In the genomic region with DNA sequence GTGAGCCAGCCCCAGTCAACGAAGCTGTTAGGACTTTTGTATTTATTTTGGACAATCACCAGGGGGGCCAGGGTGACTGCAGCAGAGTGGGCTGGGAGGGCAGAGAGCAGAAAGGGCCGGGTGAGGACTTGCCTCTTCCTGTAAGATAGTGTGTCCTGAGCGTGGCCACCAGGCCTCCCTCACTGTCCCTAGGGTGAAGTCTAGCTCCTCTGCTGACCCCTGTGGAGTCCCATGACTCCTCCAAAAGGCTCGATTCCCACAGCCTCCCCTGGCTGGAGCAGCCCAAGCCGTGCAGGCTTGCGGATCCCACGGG, we compare ENCODE assay signal across 13 cellular contexts.
DNase-seq lines count a peak whose midpoint lies in the region; ATAC-seq and TF ChIP-seq lines count a peak whose summit lies in the region.
"Had no signal": no experiment of that assay in that cellular context is flagged by ENCODE, and none has a peak within 500 bp of the region (broad histone marks: within the 10 kb centered on the region; RNA-seq: fewer than 3 reads in every experiment).

No MANE protein-coding gene starts in this region.

- DNase-seq in Right ventricle myocardium inferior (ENCODE audit: missing footprints) (peak; percentile 79), cardiac septum (ENCODE audit: low spot score) (no peak), fibroblast of gingiva (ENCODE audit: low read depth) (peak; percentile 25), memory B cell (ENCODE audit: low spot score in 2 of 2) (no peak), uterus (peak in 1 of 2 donors; percentile 61), PC-9 (no peak)
- no peak for DNase-seq in activated CD4-positive, alpha-beta T cell treated with anti-CD3 and anti-CD28 coated beads for 48 hours
- DNase-seq: 8988T, DMS79 treated with DMSO at 0.1 percent for 48 hours, RPMI8226, substantia nigra had no signal

- H3K4me1 ChIP-seq in uterus, result peaks cover 0 to 28% of the 10 kb centered on the region in 2 donors
- H3K4me1 ChIP-seq in PC-9 (replicated peaks; ENCODE audit: insufficient read depth), result no peaks in the 10 kb centered on the region
- H3K4me1 ChIP-seq: pancreas had no signal

- intact Hi-C loops in Right ventricle myocardium inferior (cut with DNase I), result loop anchor here (2.0 kb wide), 1 partner anchor 17 kb away; no protein-coding TSS in a partner anchor
- intact Hi-C loops in cardiac septum (cut with DNase I), result no loop called here
- intact Hi-C loops in uterus (cut with DNase I; ENCODE audit: low total_unique reads), result no loop called here
- intact Hi-C loops in PC-9 (cut with micrococcal nuclease; ENCODE audit: unreplicated experiment), result no loop called here

- no peaks in the 10 kb centered on the region for H3K79me2 ChIP-seq in PC-9 (ENCODE audit: low read depth)

- peaks cover 8% of the 10 kb centered on the region for H3K4me1 Mint-ChIP-seq in memory B cell

- no peaks in the 10 kb centered on the region for H3K9me3 ChIP-seq in uterus
- no peaks in the 10 kb centered on the region for H3K9me3 ChIP-seq in PC-9 (ENCODE audit: insufficient read depth, low read depth)
- H3K9me3 ChIP-seq: pancreas had no signal

- H3K27ac Mint-ChIP-seq in memory B cell, result no peak overlapping the region

- peak overlapping the region; percentile 21 for H3K4me3 Mint-ChIP-seq in memory B cell

- H3F3A ChIP-seq in PC-9 (ENCODE audit: insufficient read depth, low read depth), result no peaks in the 10 kb centered on the region

- H3K36me3 Mint-ChIP-seq in memory B cell, result no peaks in the 10 kb centered on the region

- TF ChIP-seq POLR2A in uterus (IDR thresholded peaks at IDR 0.05), result no peak

- H3K4me2 ChIP-seq in PC-9, result no peak overlapping the region

- POLR2A ChIA-PET in PC-9 (lab: Charles Lee; ENCODE audit: unreplicated experiment), result no interaction called here

- no peaks in the 10 kb centered on the region for H3K27me3 ChIP-seq in uterus
- H3K27me3 ChIP-seq in PC-9 (ENCODE audit: insufficient read depth, low read depth), result peaks cover 31% of the 10 kb centered on the region
- H3K27me3 ChIP-seq: pancreas had no signal

- CTCF ChIA-PET in PC-9 (lab: Charles Lee), result no interaction called here

- no peaks in the 10 kb centered on the region for H4K20me1 ChIP-seq in PC-9 (ENCODE audit: insufficient read depth)

- H3K4me3 ChIP-seq in uterus (no peak overlapping the region), PC-9 (no peak overlapping the region)
- H3K4me3 ChIP-seq: pancreas had no signal

- H2AFZ ChIP-seq in PC-9, result no peak overlapping the region

- no TSS peak for BruUV-seq in PC-9 (replicated peaks; lab: Mats Ljungman, UMichigan)

- H3K36me3 ChIP-seq in uterus (no peaks in the 10 kb centered on the region), PC-9 (ENCODE audit: low read depth) (no peaks in the 10 kb centered on the region)
- H3K36me3 ChIP-seq: pancreas had no signal

- no peaks in the 10 kb centered on the region for H3K9me2 ChIP-seq in PC-9 (ENCODE audit: insufficient read depth)

- H3K9me3 Mint-ChIP-seq in memory B cell, result no peaks in the 10 kb centered on the region

- TF ChIP-seq CTCF in uterus (IDR thresholded peaks at IDR 0.05), result no peak
- TF ChIP-seq CTCF in PC-9 (conservative IDR thresholded peaks at IDR 0.05), result no peak

- no peaks in the 10 kb centered on the region for H3K27me3 Mint-ChIP-seq in memory B cell

- ATAC-seq in Right ventricle myocardium inferior, result peak; percentile 77
- ATAC-seq in memory B cell (ENCODE audit: low read depth), result no peak
- no peak for ATAC-seq in HG03095 (IDR thresholded peaks at IDR 0.05; ENCODE audit: unreplicated experiment)

- H3K27ac ChIP-seq in uterus (peak overlapping the region; percentile 75 to 81), PC-9 (no peak overlapping the region)
- H3K27ac ChIP-seq: pancreas had no signal

Comparison
In these comparisons a context has a peak if more than half of its experiments do, and no peak if none do; other contexts are left out.
1. DNase-seq: peak in Right ventricle myocardium inferior (single experiment) and fibroblast of gingiva (single experiment); none in cardiac septum (single experiment), memory B cell (0 of 2), PC-9 (0 of 2) and activated CD4-positive, alpha-beta T cell treated with anti-CD3 and anti-CD28 coated beads for 48 hours (single experiment).